Comparison of ENCODE assay signal across 8 cellular contexts in genomic region chr18:43587538-43588153, GRCh38.
A peak's percentile ranks its signal among the peaks of the same experiment; 100 is the strongest.
DNase-seq lines count a peak whose midpoint lies in the region; ATAC-seq and TF ChIP-seq lines count a peak whose summit lies in the region.

No MANE protein-coding gene starts in this region.

- H3K4me1 ChIP-seq in left lung = no peaks in the 10 kb centered on the region

- ATAC-seq in HG02973 (IDR thresholded peaks at IDR 0.05; ENCODE audit: unreplicated experiment) (peak; percentile 68), left lung (peak; percentile 78)
- ATAC-seq in activated T-cell treated with anti-CD3 and anti-CD28 coated beads, Interleukin-2, amount 50 U/mL, for 4 hours = no peak

- no peak overlapping the region for H3K4me3 Mint-ChIP-seq in T-helper 2 cell treated with Interferon-gamma antibody and Interleukin-4, amounts not matched to agents 5 μg/mL and 100 μg/mL, for 36 hours
- no peak overlapping the region for H3K4me3 Mint-ChIP-seq in activated T-cell treated with anti-CD3 and anti-CD28 coated beads, Interleukin-2, amount 50 U/mL, for 4 hours

- H3K27ac ChIP-seq in left lung = no peak overlapping the region

- H3K27me3 ChIP-seq in left lung = no peaks in the 10 kb centered on the region

- TF ChIP-seq CTCF in GM12875 (IDR thresholded peaks at IDR 0.05; ENCODE audit: borderline replicate concordance, insufficient read depth, low read depth, low read length) (peak; percentile 58), left lung (IDR thresholded peaks at IDR 0.05) (peak in 1 of 2 donors; percentile 55)

- no peaks in the 10 kb centered on the region for H3K4me1 Mint-ChIP-seq in T-helper 2 cell treated with Interferon-gamma antibody and Interleukin-4, amounts not matched to agents 5 μg/mL and 100 μg/mL, for 36 hours (ENCODE audit: low read depth)
- no peaks in the 10 kb centered on the region for H3K4me1 Mint-ChIP-seq in activated T-cell treated with anti-CD3 and anti-CD28 coated beads, Interleukin-2, amount 50 U/mL, for 4 hours (ENCODE audit: low read depth)

- no peaks in the 10 kb centered on the region for H3K9me3 ChIP-seq in left lung

- no peak overlapping the region for H3K27ac Mint-ChIP-seq in T-helper 2 cell treated with Interferon-gamma antibody and Interleukin-4, amounts not matched to agents 5 μg/mL and 100 μg/mL, for 36 hours

- H3K4me3 ChIP-seq in GM12875 (ENCODE audit: low read depth, low read length) (no peak overlapping the region), left lung (no peak overlapping the region)

- peak; percentile 5 for DNase-seq in 8988T
- peak; percentile 69 for DNase-seq in NCI-H2227 (lab: John Stamatoyannopoulos, UW; ENCODE audit: unreplicated experiment)
- DNase-seq in cerebellum (ENCODE audit: low spot score) = peak; percentile 65
- DNase-seq in left lung = no peak
- no peak for DNase-seq in T-helper 2 cell treated with Interferon-gamma antibody and Interleukin-4, amounts not matched to agents 5 μg/mL and 100 μg/mL, for 36 hours (ENCODE audit: low spot score)
- DNase-seq in activated T-cell treated with anti-CD3 and anti-CD28 coated beads, Interleukin-2, amount 50 U/mL, for 4 hours = no peak

- intact Hi-C loops in left lung (cut with DNase I) = no loop called here

- H3K9me3 Mint-ChIP-seq in T-helper 2 cell treated with Interferon-gamma antibody and Interleukin-4, amounts not matched to agents 5 μg/mL and 100 μg/mL, for 36 hours = no peaks in the 10 kb centered on the region
- H3K9me3 Mint-ChIP-seq in activated T-cell treated with anti-CD3 and anti-CD28 coated beads, Interleukin-2, amount 50 U/mL, for 4 hours = no peaks in the 10 kb centered on the region

- no peaks in the 10 kb centered on the region for H3K36me3 ChIP-seq in left lung

- no peaks in the 10 kb centered on the region for H3K36me3 Mint-ChIP-seq in T-helper 2 cell treated with Interferon-gamma antibody and Interleukin-4, amounts not matched to agents 5 μg/mL and 100 μg/mL, for 36 hours (ENCODE audit: low read depth)
- H3K36me3 Mint-ChIP-seq in activated T-cell treated with anti-CD3 and anti-CD28 coated beads, Interleukin-2, amount 50 U/mL, for 4 hours (ENCODE audit: insufficient read depth) = no peaks in the 10 kb centered on the region

- no peaks in the 10 kb centered on the region for H3K27me3 Mint-ChIP-seq in T-helper 2 cell treated with Interferon-gamma antibody and Interleukin-4, amounts not matched to agents 5 μg/mL and 100 μg/mL, for 36 hours (ENCODE audit: low read depth)
- H3K27me3 Mint-ChIP-seq in activated T-cell treated with anti-CD3 and anti-CD28 coated beads, Interleukin-2, amount 50 U/mL, for 4 hours (ENCODE audit: low read depth) = no peaks in the 10 kb centered on the region

Comparison
In these comparisons a context has a peak if more than half of its experiments do, and no peak if none do; other contexts are left out.
1. DNase-seq: peak in 8988T (single experiment), NCI-H2227 (single experiment) and cerebellum (single experiment); none in left lung (0 of 2), T-helper 2 cell treated with Interferon-gamma antibody and Interleukin-4, amounts not matched to agents 5 μg/mL and 100 μg/mL, for 36 hours (single experiment) and activated T-cell treated with anti-CD3 and anti-CD28 coated beads, Interleukin-2, amount 50 U/mL, for 4 hours (single experiment).
2. ATAC-seq: peak in HG02973 (single experiment) and left lung (single experiment); none in activated T-cell treated with anti-CD3 and anti-CD28 coated beads, Interleukin-2, amount 50 U/mL, for 4 hours (0 of 2).